8 cellular contexts compared by ENCODE assay signal in the genomic region with DNA sequence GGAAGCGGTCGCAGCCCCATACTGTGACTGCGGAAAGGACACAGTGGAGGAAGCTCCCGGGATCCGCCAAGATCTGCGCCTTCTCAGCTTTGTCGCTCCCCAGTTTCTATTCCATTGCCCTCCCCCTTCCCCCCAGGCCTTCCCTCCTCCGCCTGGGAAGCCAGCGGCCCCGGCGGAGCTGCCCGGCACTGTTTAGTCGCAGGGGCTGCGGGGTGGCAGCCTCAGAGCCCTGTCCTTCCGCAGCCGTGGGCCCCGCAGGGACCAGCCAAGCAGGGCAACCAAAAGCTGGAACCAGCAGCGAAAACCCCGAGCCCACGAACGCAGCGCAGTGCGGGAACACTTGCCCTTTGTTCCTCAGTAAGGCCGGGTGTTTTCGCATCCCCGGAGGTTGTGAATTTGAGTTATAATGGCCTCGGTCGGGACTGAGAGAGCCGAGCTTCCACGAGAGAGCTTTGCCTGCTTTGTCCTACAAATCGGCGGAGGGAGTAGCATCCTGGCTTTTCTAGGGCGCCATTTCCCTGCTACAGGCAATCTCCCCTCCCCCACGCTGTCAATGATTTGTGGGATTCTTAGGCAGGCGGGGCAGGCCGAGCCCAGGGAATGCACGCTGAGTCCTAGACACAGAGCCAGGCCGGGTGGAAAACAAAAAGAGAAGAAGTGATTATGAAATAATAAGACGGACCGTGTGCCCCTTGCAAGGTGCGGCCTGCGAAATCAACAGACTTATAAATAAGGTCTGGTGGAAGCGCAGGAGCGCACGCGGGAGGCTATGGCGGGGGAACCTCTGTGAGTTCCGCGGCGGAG. TPM values are rescaled to one million over a fixed set of nuclear protein-coding genes. Genes with fewer than 3 reads are reported as not detected.
A peak's percentile ranks its signal among the peaks of the same experiment; 100 is the strongest.
DNase-seq lines count a peak whose midpoint lies in the region; ATAC-seq and TF ChIP-seq lines count a peak whose summit lies in the region.

No MANE protein-coding gene starts in this region.

- DNase-seq in C1 segment of cervical spinal cord (lab: John Stamatoyannopoulos, UW) (peak; percentile 33 to 89 (median 74)), M059J (ENCODE audit: low read depth) (peak; percentile 90), T-helper 17 cell (no peak), fibroblast of the aortic adventitia (ENCODE audit: low read depth) (peak; percentile 66)
- peak in 2 of 9 donors; percentile 11 to 20 for DNase-seq in naive thymus-derived CD4-positive, alpha-beta T cell

- H3K27me3 ChIP-seq in naive thymus-derived CD4-positive, alpha-beta T cell (ENCODE audit: control insufficient read depth in 2 of 2, insufficient read depth in 2 of 2, low read length in 2 of 2): peaks cover 26 to 49% of the 10 kb centered on the region in 2 donors

- intact Hi-C loops in naive thymus-derived CD4-positive, alpha-beta T cell (cut with micrococcal nuclease): loop anchor here in 1 of 2 donors (2.0 to 5.0 kb wide), 2 partner anchors 89 to 1619 kb away; no protein-coding TSS in a partner anchor

- H3K27ac Mint-ChIP-seq in T-helper 17 cell: no peak overlapping the region
- no peak overlapping the region for H3K27ac Mint-ChIP-seq in naive thymus-derived CD4-positive, alpha-beta T cell

- peaks cover 38% of the 10 kb centered on the region for H3K4me1 Mint-ChIP-seq in T-helper 17 cell
- peaks cover 25 to 61% (median 42%) of the 10 kb centered on the region in 7 donors for H3K4me1 Mint-ChIP-seq in naive thymus-derived CD4-positive, alpha-beta T cell

- H3K27ac ChIP-seq in naive thymus-derived CD4-positive, alpha-beta T cell (ENCODE audit: low read depth, low read length): no peak overlapping the region

- POLR2A ChIA-PET in naive thymus-derived CD4-positive, alpha-beta T cell (lab: Charles Lee): interaction anchor here (0.6 to 1.4 kb wide), 4 partner anchors 20 to 293 kb away, joined by 3 to 4 read pairs (median 4); no protein-coding TSS in a partner anchor

- peaks cover 91% of the 10 kb centered on the region for H3K27me3 Mint-ChIP-seq in T-helper 17 cell
- H3K27me3 Mint-ChIP-seq in naive thymus-derived CD4-positive, alpha-beta T cell: peaks cover 73 to 91% (median 88%) of the 10 kb centered on the region in 5 donors

- H3K9me3 ChIP-seq in T-helper 17 cell (ENCODE audit: control insufficient read depth, low read length, poor library complexity, severe bottlenecking): no peaks in the 10 kb centered on the region
- no peaks in the 10 kb centered on the region for H3K9me3 ChIP-seq in naive thymus-derived CD4-positive, alpha-beta T cell (ENCODE audit: control insufficient read depth in 2 of 3, low read length in 3 of 3)

- peak overlapping the region; percentile 74 for H3K4me3 Mint-ChIP-seq in T-helper 17 cell
- H3K4me3 Mint-ChIP-seq in naive thymus-derived CD4-positive, alpha-beta T cell: peak overlapping the region; percentile 26 to 92 (median 67)

- H3K4me3 ChIP-seq in fibroblast of the aortic adventitia (ENCODE audit: low read depth, low read length): peak overlapping the region; percentile 66
- peak overlapping the region; percentile 38 for H3K4me3 ChIP-seq in naive thymus-derived CD4-positive, alpha-beta T cell (ENCODE audit: low read length)

- no peak for TF ChIP-seq CTCF in fibroblast of the aortic adventitia (IDR thresholded peaks at IDR 0.05; ENCODE audit: insufficient read depth, low read length)

- ATAC-seq in T-helper 17 cell: peak; percentile 9
- ATAC-seq in naive thymus-derived CD4-positive, alpha-beta T cell: no peak
- no peak for ATAC-seq in GM21619 (IDR thresholded peaks at IDR 0.05; ENCODE audit: unreplicated experiment)
- no peak for ATAC-seq in GM21447 (IDR thresholded peaks at IDR 0.05; ENCODE audit: unreplicated experiment)
- ATAC-seq in GM19467 (IDR thresholded peaks at IDR 0.05; ENCODE audit: unreplicated experiment): no peak

- H3K36me3 ChIP-seq in naive thymus-derived CD4-positive, alpha-beta T cell (ENCODE audit: control insufficient read depth in 2 of 3, insufficient read depth in 3 of 3, low read length in 3 of 3): no peaks in the 10 kb centered on the region

- peaks cover 38 to 45% of the 10 kb centered on the region in 2 donors for H3K4me1 ChIP-seq in naive thymus-derived CD4-positive, alpha-beta T cell (ENCODE audit: control insufficient read depth in 2 of 2, insufficient read depth in 2 of 2, low read length in 2 of 2)

- H3K36me3 Mint-ChIP-seq in T-helper 17 cell (ENCODE audit: low read depth): peaks cover 10% of the 10 kb centered on the region
- peaks cover 0 to 1% (median 0%) of the 10 kb centered on the region in 5 donors for H3K36me3 Mint-ChIP-seq in naive thymus-derived CD4-positive, alpha-beta T cell

- peaks cover 0 to 6% (median 0%) of the 10 kb centered on the region in 11 donors for H3K9me3 Mint-ChIP-seq in naive thymus-derived CD4-positive, alpha-beta T cell

- CTCF ChIA-PET in naive thymus-derived CD4-positive, alpha-beta T cell (lab: Charles Lee): interaction anchor here (0.7 kb wide), 1 partner anchor 513 kb away, joined by 3 read pairs; no protein-coding TSS in a partner anchor

RNA-seq across cellular contexts. Expression of gene TUBB2B, which starts 4.0 kb away (rescaled TPM):
- 60.1 and 127 TPM in 2 replicates for total RNA-seq in M059J (2014; rRNA removed; shearing (Covaris generic))
- total RNA-seq in T-helper 17 cell: under 1 TPM; 0.75 to 0.76 TPM
- 0.25 and 2.9 TPM in 2 replicates for total RNA-seq in fibroblast of the aortic adventitia (ENCODE audit: low replicate concordance)
- total RNA-seq in naive thymus-derived CD4-positive, alpha-beta T cell: 1 to 10 TPM in 1 of 5 experiments, under 1 TPM in 2, not detected in 2; 0.27 to 1.6 (median 0.54) TPM
- under 1 TPM in 1 of 2 donors, not detected in 1; 0.18 TPM for polyA plus RNA-seq in naive thymus-derived CD4-positive, alpha-beta T cell

RNA-seq across cellular contexts. Expression of gene PSMG4, which starts 27.3 kb away (rescaled TPM):
- total RNA-seq in M059J (2014; rRNA removed; shearing (Covaris generic)): 29.9 and 35.1 TPM in 2 replicates
- total RNA-seq in T-helper 17 cell (10 to 100 TPM; 11.9 to 15.6 TPM), fibroblast of the aortic adventitia (ENCODE audit: low replicate concordance) (11.9 and 15.4 TPM in 2 replicates)
- total RNA-seq in naive thymus-derived CD4-positive, alpha-beta T cell: 10 to 100 TPM; 15.6 to 45.0 (median 27.7) TPM
- polyA plus RNA-seq in naive thymus-derived CD4-positive, alpha-beta T cell: 10 to 100 TPM; 53.8 to 81.7 TPM

Comparison
In these comparisons a context has a peak if more than half of its experiments do, and no peak if none do; other contexts are left out.
1. DNase-seq: peak in C1 segment of cervical spinal cord (14 of 14), M059J (single experiment) and fibroblast of the aortic adventitia (single experiment); none in T-helper 17 cell (0 of 3).
2. RNA of gene TUBB2B, which starts 4.0 kb away (total RNA-seq): 60.1 to 127 TPM in M059J; 0.25 to 2.9 TPM in fibroblast of the aortic adventitia, 0.75 to 0.76 TPM in T-helper 17 cell and 0.27 to 1.6 TPM in naive thymus-derived CD4-positive, alpha-beta T cell; every median in the first group is over 10 times any median in the second.